In the genomic region with DNA sequence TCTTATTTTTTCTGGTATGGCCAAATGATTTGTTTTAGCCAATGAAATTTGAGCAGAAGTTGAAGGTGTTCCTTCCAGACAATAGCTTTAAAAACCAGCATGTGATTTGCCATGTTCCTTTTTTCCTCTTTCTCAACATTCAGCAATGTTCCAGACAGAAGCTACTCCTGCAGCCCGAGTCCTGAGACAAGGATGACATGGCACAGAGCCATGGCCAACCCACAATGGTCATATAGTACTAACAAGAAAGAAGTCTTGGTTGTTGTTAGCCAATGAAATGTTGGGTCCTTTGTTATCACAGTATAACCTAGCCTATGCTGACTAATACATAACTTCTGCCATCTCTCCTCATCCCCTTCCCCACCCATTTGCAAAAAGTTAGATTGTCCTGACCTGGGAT, we compare ENCODE assay signal across 21 cellular contexts.
"Had no signal": no experiment of that assay in that cellular context is flagged by ENCODE, and none has a peak within 500 bp of the region (broad histone marks: within the 10 kb centered on the region; RNA-seq: fewer than 3 reads in every experiment).

No MANE protein-coding gene starts in this region.

- H3K9me3 ChIP-seq: MG63, SK-N-SH had no signal

- ATAC-seq: HepG2 had no signal

- H3K9ac ChIP-seq: SK-N-SH had no signal

- H3K4me2 ChIP-seq: SK-N-SH had no signal

- H3K36me3 ChIP-seq: MG63 had no signal

- H3K4me3 ChIP-seq: MG63 had no signal

- FAIRE-seq: HepG2, RCC 7860 had no signal

- DNase-seq: IMR-90, Karpas-422, KG1, MG63, NCI-H1092, NCI-H1105 treated with DMSO at 0.1 percent for 48 hours, NCI-H1417 treated with DMSO at 0.1 percent for 48 hours, NCI-H146, NCI-H1694 treated with DMSO at 0.1 percent for 48 hours, NCI-H1930, NCI-H2081, NCI-H2171, NCI-H226, NCI-H510A, NCI-H524 treated with DMSO at 0.1 percent for 48 hours, NCI-H82, RPMI8226, SHP77, SK-N-SH had no signal

- H3K27me3 ChIP-seq: MG63 had no signal

- H3K9me2 ChIP-seq: SK-N-SH had no signal
